ENCODE assay signal across 12 cellular contexts in the genomic region with DNA sequence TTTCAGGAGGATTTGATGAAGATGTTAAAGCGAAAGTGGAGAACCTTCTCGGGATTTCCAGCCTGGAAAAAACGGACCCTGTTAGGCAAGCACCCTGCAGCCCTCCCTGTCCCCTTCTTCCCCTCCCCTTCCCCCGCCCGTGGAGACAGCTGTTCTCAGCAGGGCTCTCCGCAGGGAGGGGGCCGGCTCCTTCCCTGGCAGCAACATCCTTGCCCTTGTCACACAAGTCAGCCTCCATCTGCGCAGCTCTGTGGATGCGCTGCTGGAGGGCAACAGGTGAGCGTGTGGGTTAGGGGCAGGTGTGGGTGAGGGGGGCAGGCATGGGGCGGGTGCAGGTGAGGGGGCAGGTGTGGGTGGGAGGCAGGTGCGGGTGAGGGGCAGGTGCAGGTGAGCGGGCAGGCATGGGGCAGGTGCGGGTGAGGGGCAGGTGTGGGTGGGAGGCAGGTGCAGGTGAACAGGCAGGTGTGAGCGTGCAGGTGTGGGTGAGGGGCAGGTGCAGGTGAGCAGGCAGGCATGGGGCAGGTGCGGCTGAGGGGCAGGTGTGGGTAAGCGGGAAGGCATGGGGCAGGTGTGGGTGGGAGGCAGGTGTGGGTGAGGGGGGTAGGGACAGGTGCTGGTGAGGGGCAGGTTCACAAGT. TPM values are rescaled to one million over a fixed set of nuclear protein-coding genes. Genes with fewer than 3 reads are reported as not detected.
DNase-seq lines count a peak whose midpoint lies in the region; ATAC-seq, FAIRE-seq and TF ChIP-seq lines count a peak whose summit lies in the region.
"Had no signal": no experiment of that assay in that cellular context is flagged by ENCODE, and none has a peak within 500 bp of the region (broad histone marks: within the 10 kb centered on the region; RNA-seq: fewer than 3 reads in every experiment).

No MANE protein-coding gene starts in this region.

- H3K36me3 ChIP-seq in kidney (ENCODE audit: control insufficient read depth in 1 of 2, insufficient read depth in 2 of 2, low read length in 2 of 2) (peaks cover 4 to 8% of the 10 kb centered on the region in 2 donors), upper lobe of left lung (peaks cover 6 to 73% (median 51%) of the 10 kb centered on the region in 4 donors), colonic mucosa (no peaks in the 10 kb centered on the region)

- intact Hi-C loops in kidney (cut with DNase I) (no loop called here), colonic mucosa (cut with DNase I) (no loop called here)

- no peak for DNase-seq in activated naive CD8-positive, alpha-beta T cell treated with anti-CD3 and anti-CD28 coated beads, Interleukin-2, amount 10 ng/mL, durations not matched to agents 7 days and 5 days
- no peak for DNase-seq in activated naive CD8-positive, alpha-beta T cell treated with anti-CD3 and anti-CD28 coated beads, Interleukin-2, amount 50 U/mL, for 24 hours
- DNase-seq in NCI-H774 (lab: John Stamatoyannopoulos, UW) (peak; percentile 77), kidney (peak; percentile 88), upper lobe of left lung (peak in 1 of 2 donors; percentile 63), colonic mucosa (no peak)
- no peak for DNase-seq in activated CD8-positive, alpha-beta memory T cell treated with anti-CD3 and anti-CD28 coated beads, Interleukin-2, amount 10 ng/mL, durations not matched to agents 7 days and 5 days
- DNase-seq: NCI-H510A treated with DMSO at 0.1 percent for 48 hours had no signal

- H3K4me3 ChIP-seq in kidney (ENCODE audit: low read length in 2 of 2): no peak overlapping the region
- H3K4me3 ChIP-seq in upper lobe of left lung: peak overlapping the region in 2 of 4 donors; percentile 1 to 4
- no peak overlapping the region for H3K4me3 ChIP-seq in colonic mucosa

- H3K4me1 Mint-ChIP-seq in activated naive CD8-positive, alpha-beta T cell treated with anti-CD3 and anti-CD28 coated beads, Interleukin-2, amount 10 ng/mL, durations not matched to agents 7 days and 5 days: peaks cover 1% of the 10 kb centered on the region
- H3K4me1 Mint-ChIP-seq in activated naive CD8-positive, alpha-beta T cell treated with anti-CD3 and anti-CD28 coated beads, Interleukin-2, amount 50 U/mL, for 24 hours: peaks cover 5% of the 10 kb centered on the region
- peaks cover 5% of the 10 kb centered on the region for H3K4me1 Mint-ChIP-seq in activated CD8-positive, alpha-beta memory T cell treated with anti-CD3 and anti-CD28 coated beads, Interleukin-2, amount 10 ng/mL, durations not matched to agents 7 days and 5 days

- no peak for TF ChIP-seq POLR2A in upper lobe of left lung (IDR thresholded peaks at IDR 0.05)

- TF ChIP-seq CTCF in kidney (IDR thresholded peaks at IDR 0.05; ENCODE audit: borderline replicate concordance, extremely low read depth, insufficient read depth) (no peak), upper lobe of left lung (IDR thresholded peaks at IDR 0.05) (no peak), colonic mucosa (IDR thresholded peaks at IDR 0.05) (no peak)

- peaks cover 3% of the 10 kb centered on the region for H3K36me3 Mint-ChIP-seq in activated naive CD8-positive, alpha-beta T cell treated with anti-CD3 and anti-CD28 coated beads, Interleukin-2, amount 10 ng/mL, durations not matched to agents 7 days and 5 days
- H3K36me3 Mint-ChIP-seq in activated naive CD8-positive, alpha-beta T cell treated with anti-CD3 and anti-CD28 coated beads, Interleukin-2, amount 50 U/mL, for 24 hours (ENCODE audit: low read depth): peaks cover 7% of the 10 kb centered on the region
- H3K36me3 Mint-ChIP-seq in activated CD8-positive, alpha-beta memory T cell treated with anti-CD3 and anti-CD28 coated beads, Interleukin-2, amount 10 ng/mL, durations not matched to agents 7 days and 5 days: peaks cover 14% of the 10 kb centered on the region

- FAIRE-seq in kidney (lab: Jason Lieb, UNC): no peak
- FAIRE-seq: endothelial cell of umbilical vein, TTC549 had no signal

- WGBS in upper lobe of left lung, 2 donors: 64 to 71% methylated on average over 12 to 17 of the region's 17 CpGs

- POLR2A ChIA-PET in activated naive CD8-positive, alpha-beta T cell treated with anti-CD3 and anti-CD28 coated beads, Interleukin-2, amount 10 ng/mL, durations not matched to agents 7 days and 5 days (lab: Charles Lee): interaction anchor here (1.3 kb wide), 1 partner anchor 8 kb away, joined by 6 read pairs; no protein-coding TSS in a partner anchor

- H3K9me3 Mint-ChIP-seq in activated naive CD8-positive, alpha-beta T cell treated with anti-CD3 and anti-CD28 coated beads, Interleukin-2, amount 10 ng/mL, durations not matched to agents 7 days and 5 days: no peaks in the 10 kb centered on the region
- H3K9me3 Mint-ChIP-seq in activated naive CD8-positive, alpha-beta T cell treated with anti-CD3 and anti-CD28 coated beads, Interleukin-2, amount 50 U/mL, for 24 hours: no peaks in the 10 kb centered on the region
- H3K9me3 Mint-ChIP-seq in activated CD8-positive, alpha-beta memory T cell treated with anti-CD3 and anti-CD28 coated beads, Interleukin-2, amount 10 ng/mL, durations not matched to agents 7 days and 5 days (ENCODE audit: low read depth): no peaks in the 10 kb centered on the region
- H3K9me3 Mint-ChIP-seq: CD8-positive, alpha-beta T cell had no signal

- peak; percentile 5 for ATAC-seq in activated naive CD8-positive, alpha-beta T cell treated with anti-CD3 and anti-CD28 coated beads, Interleukin-2, amount 10 ng/mL, durations not matched to agents 7 days and 5 days (ENCODE audit: low read depth)
- ATAC-seq in activated naive CD8-positive, alpha-beta T cell treated with anti-CD3 and anti-CD28 coated beads, Interleukin-2, amount 50 U/mL, for 24 hours: no peak
- ATAC-seq in upper lobe of left lung (ENCODE audit: low FRiP score in 2 of 2): peak in 1 of 2 donors; percentile 15
- no peak for ATAC-seq in GM18519 (IDR thresholded peaks at IDR 0.05; ENCODE audit: low FRiP score, unreplicated experiment)
- no peak for ATAC-seq in activated CD8-positive, alpha-beta memory T cell treated with anti-CD3 and anti-CD28 coated beads, Interleukin-2, amount 10 ng/mL, durations not matched to agents 7 days and 5 days
- ATAC-seq: CD8-positive, alpha-beta T cell had no signal

- H3K4me1 ChIP-seq in kidney (ENCODE audit: control insufficient read depth in 1 of 2, insufficient read depth in 1 of 2, low read depth in 1 of 2, low read length in 2 of 2) (no peaks in the 10 kb centered on the region), upper lobe of left lung (peaks cover 13 to 31% (median 24%) of the 10 kb centered on the region in 4 donors), colonic mucosa (no peaks in the 10 kb centered on the region)

- H3K27ac Mint-ChIP-seq in activated naive CD8-positive, alpha-beta T cell treated with anti-CD3 and anti-CD28 coated beads, Interleukin-2, amount 10 ng/mL, durations not matched to agents 7 days and 5 days: peak overlapping the region; percentile 60
- no peak overlapping the region for H3K27ac Mint-ChIP-seq in activated naive CD8-positive, alpha-beta T cell treated with anti-CD3 and anti-CD28 coated beads, Interleukin-2, amount 50 U/mL, for 24 hours
- H3K27ac Mint-ChIP-seq in activated CD8-positive, alpha-beta memory T cell treated with anti-CD3 and anti-CD28 coated beads, Interleukin-2, amount 10 ng/mL, durations not matched to agents 7 days and 5 days: no peak overlapping the region

- H3K9me3 ChIP-seq in kidney (ENCODE audit: control insufficient read depth in 1 of 2, low read length in 2 of 2) (no peaks in the 10 kb centered on the region), upper lobe of left lung (no peaks in the 10 kb centered on the region), colonic mucosa (no peaks in the 10 kb centered on the region)

- H3K9ac ChIP-seq in kidney (ENCODE audit: low read length in 2 of 2): no peak overlapping the region
- no peak overlapping the region for H3K9ac ChIP-seq in colonic mucosa (ENCODE audit: low read depth in 2 of 2, low read length in 2 of 2)

- CTCF ChIA-PET in activated CD8-positive, alpha-beta memory T cell treated with anti-CD3 and anti-CD28 coated beads, Interleukin-2, amount 10 ng/mL, durations not matched to agents 7 days and 5 days (lab: Charles Lee): no interaction called here

- no peak overlapping the region for H3K27ac ChIP-seq in kidney (ENCODE audit: low read depth in 2 of 2, low read length in 2 of 2)
- H3K27ac ChIP-seq in upper lobe of left lung: peak overlapping the region in 3 of 4 donors; percentile 53 to 71 (median 68)
- H3K27ac ChIP-seq in colonic mucosa: no peak overlapping the region

- no peak overlapping the region for H3K4me3 Mint-ChIP-seq in activated naive CD8-positive, alpha-beta T cell treated with anti-CD3 and anti-CD28 coated beads, Interleukin-2, amount 10 ng/mL, durations not matched to agents 7 days and 5 days
- H3K4me3 Mint-ChIP-seq in activated naive CD8-positive, alpha-beta T cell treated with anti-CD3 and anti-CD28 coated beads, Interleukin-2, amount 50 U/mL, for 24 hours: no peak overlapping the region
- no peak overlapping the region for H3K4me3 Mint-ChIP-seq in activated CD8-positive, alpha-beta memory T cell treated with anti-CD3 and anti-CD28 coated beads, Interleukin-2, amount 10 ng/mL, durations not matched to agents 7 days and 5 days
- H3K4me3 Mint-ChIP-seq: CD8-positive, alpha-beta T cell had no signal

- H3K27me3 Mint-ChIP-seq in activated naive CD8-positive, alpha-beta T cell treated with anti-CD3 and anti-CD28 coated beads, Interleukin-2, amount 10 ng/mL, durations not matched to agents 7 days and 5 days: no peaks in the 10 kb centered on the region
- no peaks in the 10 kb centered on the region for H3K27me3 Mint-ChIP-seq in activated naive CD8-positive, alpha-beta T cell treated with anti-CD3 and anti-CD28 coated beads, Interleukin-2, amount 50 U/mL, for 24 hours
- H3K27me3 Mint-ChIP-seq in activated CD8-positive, alpha-beta memory T cell treated with anti-CD3 and anti-CD28 coated beads, Interleukin-2, amount 10 ng/mL, durations not matched to agents 7 days and 5 days: no peaks in the 10 kb centered on the region

- H3K27me3 ChIP-seq in upper lobe of left lung (no peaks in the 10 kb centered on the region), colonic mucosa (no peaks in the 10 kb centered on the region)

- no peak for TF ChIP-seq EP300 in upper lobe of left lung (IDR thresholded peaks at IDR 0.05)

RNA-seq across cellular contexts. Expression of gene CYBC1, which starts 9.4 kb away (rescaled TPM):
- 100 to 1,000 TPM; 301 to 323 TPM for total RNA-seq in activated naive CD8-positive, alpha-beta T cell treated with anti-CD3 and anti-CD28 coated beads, Interleukin-2, amount 10 ng/mL, durations not matched to agents 7 days and 5 days
- total RNA-seq in kidney (139 TPM), upper lobe of left lung (100 to 1,000 TPM in 3 of 6 donors, 10 to 100 TPM in 3; 74.9 to 193 (median 108) TPM), colonic mucosa (10 to 100 TPM; 58.4 to 79.0 TPM)
- polyA plus RNA-seq in kidney (ENCODE audit: insufficient read depth, low read depth, low replicate concordance): 38.2 TPM
- 100 to 1,000 TPM; 269 to 378 TPM for total RNA-seq in activated CD8-positive, alpha-beta memory T cell treated with anti-CD3 and anti-CD28 coated beads, Interleukin-2, amount 10 ng/mL, durations not matched to agents 7 days and 5 days

RNA-seq across cellular contexts. Expression of gene NARF, which starts 17.4 kb away (rescaled TPM):
- 100 to 1,000 TPM; 106 to 121 TPM for total RNA-seq in activated naive CD8-positive, alpha-beta T cell treated with anti-CD3 and anti-CD28 coated beads, Interleukin-2, amount 10 ng/mL, durations not matched to agents 7 days and 5 days
- 45.8 TPM for total RNA-seq in kidney
- 29.1 TPM for polyA plus RNA-seq in kidney (ENCODE audit: insufficient read depth, low read depth, low replicate concordance)
- 10 to 100 TPM; 28.9 to 77.8 (median 62.6) TPM for total RNA-seq in upper lobe of left lung
- total RNA-seq in activated CD8-positive, alpha-beta memory T cell treated with anti-CD3 and anti-CD28 coated beads, Interleukin-2, amount 10 ng/mL, durations not matched to agents 7 days and 5 days: 100 to 1,000 TPM; 114 TPM
- 10 to 100 TPM; 68.7 to 75.5 TPM for total RNA-seq in colonic mucosa

RNA-seq across cellular contexts. Expression of gene OGFOD3, which starts 22.7 kb away (rescaled TPM):
- total RNA-seq in activated naive CD8-positive, alpha-beta T cell treated with anti-CD3 and anti-CD28 coated beads, Interleukin-2, amount 10 ng/mL, durations not matched to agents 7 days and 5 days: 10 to 100 TPM; 24.4 to 27.4 TPM
- total RNA-seq in kidney: 36.1 TPM
- 27.8 TPM for polyA plus RNA-seq in kidney (ENCODE audit: insufficient read depth, low read depth, low replicate concordance)
- total RNA-seq in upper lobe of left lung: 10 to 100 TPM; 20.0 to 76.9 (median 38.2) TPM
- 10 to 100 TPM; 27.1 to 30.5 TPM for total RNA-seq in activated CD8-positive, alpha-beta memory T cell treated with anti-CD3 and anti-CD28 coated beads, Interleukin-2, amount 10 ng/mL, durations not matched to agents 7 days and 5 days
- 10 to 100 TPM; 23.3 to 40.8 TPM for total RNA-seq in colonic mucosa

RNA-seq across cellular contexts. Expression of gene HEXD, which starts 23.0 kb away (rescaled TPM):
- 10 to 100 TPM; 84.1 to 84.8 TPM for total RNA-seq in activated naive CD8-positive, alpha-beta T cell treated with anti-CD3 and anti-CD28 coated beads, Interleukin-2, amount 10 ng/mL, durations not matched to agents 7 days and 5 days
- 39.2 TPM for total RNA-seq in kidney
- 42.0 TPM for polyA plus RNA-seq in kidney (ENCODE audit: insufficient read depth, low read depth, low replicate concordance)
- total RNA-seq in upper lobe of left lung: 100 to 1,000 TPM in 2 of 6 donors, 10 to 100 TPM in 4; 33.7 to 250 (median 43.4) TPM
- 10 to 100 TPM; 50.5 to 72.5 TPM for total RNA-seq in activated CD8-positive, alpha-beta memory T cell treated with anti-CD3 and anti-CD28 coated beads, Interleukin-2, amount 10 ng/mL, durations not matched to agents 7 days and 5 days
- 10 to 100 TPM; 26.3 to 31.4 TPM for total RNA-seq in colonic mucosa

Comparison
In these comparisons a context has a peak if more than half of its experiments do, and no peak if none do; other contexts are left out.
1. DNase-seq: peak in NCI-H774 (single experiment) and kidney (single experiment); none in activated naive CD8-positive, alpha-beta T cell treated with anti-CD3 and anti-CD28 coated beads, Interleukin-2, amount 10 ng/mL, durations not matched to agents 7 days and 5 days (single experiment), activated naive CD8-positive, alpha-beta T cell treated with anti-CD3 and anti-CD28 coated beads, Interleukin-2, amount 50 U/mL, for 24 hours (single experiment), activated CD8-positive, alpha-beta memory T cell treated with anti-CD3 and anti-CD28 coated beads, Interleukin-2, amount 10 ng/mL, durations not matched to agents 7 days and 5 days (single experiment) and colonic mucosa (single experiment).
2. H3K27ac ChIP-seq: peak in upper lobe of left lung (3 of 4); none in kidney (0 of 2) and colonic mucosa (single experiment).